ENCODE assay signal across 22 cellular contexts in genomic region chr3:58837863-58838255, GRCh38.
"Had no signal": no experiment of that assay in that cellular context is flagged by ENCODE, and none has a peak within 500 bp of the region (broad histone marks: within the 10 kb centered on the region; RNA-seq: fewer than 3 reads in every experiment).

No MANE protein-coding gene starts in this region.

- H3K36me3 ChIP-seq: adrenal gland, spleen, uterus, WERI-Rb-1 had no signal

- H3K4me3 ChIP-seq: adrenal gland, coronary artery, spleen, testis, uterus had no signal

- H3K9me3 ChIP-seq: adrenal gland, spleen, testis, uterus had no signal

- H3K27ac ChIP-seq: adrenal gland, coronary artery, spleen, testis, uterus, WERI-Rb-1 had no signal

- DNase-seq: activated CD4-positive, alpha-beta T cell treated with anti-CD3 and anti-CD28 coated beads for 48 hours; activated CD4-positive, alpha-beta T cell treated with anti-CD3 and anti-CD28 coated beads, Interleukin-2, amount 50 U/mL, for 48 hours; activated CD8-positive, alpha-beta memory T cell treated with anti-CD3 and anti-CD28 coated beads for 24 hours; activated effector memory CD4-positive, alpha-beta T cell treated with anti-CD3 and anti-CD28 coated beads, Interleukin-2, amount 50 U/mL, for 16 hours; activated naive CD4-positive, alpha-beta T cell treated with anti-CD3 and anti-CD28 coated beads for 36 hours; activated naive CD8-positive, alpha-beta T cell treated with anti-CD3 and anti-CD28 coated beads for 36 hours; adrenal gland; aorta; effector memory CD8-positive, alpha-beta T cell; head of caudate nucleus; hippocampal formation; immature natural killer cell; kidney; natural killer cell; right cardiac atrium; spleen; stimulated activated naive CD4-positive, alpha-beta T cell treated with Interleukin-2 at 50 U/mL for 16 hours; T-helper 9 cell; testis; uterus; WERI-Rb-1 had no signal

- H3K4me1 ChIP-seq: adrenal gland, spleen, testis, uterus had no signal

- H3K27me3 ChIP-seq: adrenal gland, spleen, testis, uterus had no signal
